Comparison of ENCODE assay signal across 11 cellular contexts in the genomic region with DNA sequence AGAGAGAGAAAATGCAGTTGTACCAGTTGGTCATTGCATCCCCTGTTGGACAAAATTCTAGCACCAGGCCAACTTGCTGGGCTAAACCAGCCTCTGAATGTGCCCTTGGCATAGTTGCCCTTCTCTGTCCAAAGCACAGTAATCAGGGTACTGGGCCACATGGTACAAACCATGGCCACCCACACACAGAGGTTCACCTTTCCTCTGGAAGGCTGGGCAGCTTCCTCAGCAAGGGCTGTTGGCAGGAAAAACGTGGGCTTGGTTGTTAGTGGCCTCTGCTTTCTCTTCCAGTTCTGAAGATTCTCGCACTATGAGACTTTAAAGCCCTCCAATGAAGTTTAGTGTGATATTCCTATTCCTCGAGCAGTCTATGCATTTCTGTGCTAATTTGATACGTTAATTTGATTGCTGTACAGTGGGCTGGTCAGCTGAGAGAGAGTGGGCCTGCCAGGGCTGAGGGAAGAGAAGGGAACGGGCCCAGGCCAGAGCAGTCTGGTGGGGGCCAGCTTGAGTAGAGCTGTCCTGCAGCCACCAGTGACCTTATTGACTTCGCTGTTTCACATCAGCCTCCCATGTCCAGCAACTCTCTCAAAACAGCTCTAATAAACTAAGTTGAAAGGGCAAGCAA. TPM values are rescaled to one million over a fixed set of nuclear protein-coding genes. Genes with fewer than 3 reads are reported as not detected.
DNase-seq lines count a peak whose midpoint lies in the region; ATAC-seq and TF ChIP-seq lines count a peak whose summit lies in the region.
"Had no signal": no experiment of that assay in that cellular context is flagged by ENCODE, and none has a peak within 500 bp of the region (broad histone marks: within the 10 kb centered on the region; RNA-seq: fewer than 3 reads in every experiment).

No MANE protein-coding gene starts in this region.

- no peak overlapping the region for H3K27ac Mint-ChIP-seq in chondrocyte (ENCODE audit: unreplicated experiment)
- H3K27ac Mint-ChIP-seq: activated CD4-positive, alpha-beta memory T cell treated with anti-CD3 and anti-CD28 coated beads for 36 hours had no signal

- WGBS in ovary, 3 donors, result 50 to 66% (median 65%) methylated on average over 6 of the region's 6 CpGs
- 14 to 18% methylated on average over 6 of the region's 6 CpGs for WGBS in aorta, 2 donors

- no peaks in the 10 kb centered on the region for H3K36me3 ChIP-seq in ovary
- no peaks in the 10 kb centered on the region for H3K36me3 ChIP-seq in aorta (ENCODE audit: control insufficient read depth in 1 of 2, insufficient read depth in 2 of 2, low read length in 1 of 2)

- H3K4me1 ChIP-seq in ovary (ENCODE audit: insufficient read depth) (no peaks in the 10 kb centered on the region), aorta (ENCODE audit: control insufficient read depth in 1 of 2, insufficient read depth in 2 of 2, low read length in 2 of 2) (no peaks in the 10 kb centered on the region)

- H3K27ac ChIP-seq in ovary (no peak overlapping the region), aorta (ENCODE audit: low read depth in 1 of 2, low read length in 2 of 2) (peak overlapping the region; percentile 58 to 75)
- H3K27ac ChIP-seq: HL-60 had no signal

- TF ChIP-seq CTCF in ovary (IDR thresholded peaks at IDR 0.05) (no peak), chondrocyte (IDR thresholded peaks at IDR 0.05) (no peak)

- H3K27me3 ChIP-seq in ovary, result no peaks in the 10 kb centered on the region
- H3K27me3 ChIP-seq in aorta (ENCODE audit: control insufficient read depth in 1 of 2, insufficient read depth in 2 of 2, low read length in 1 of 2), result no peaks in the 10 kb centered on the region

- DNase-seq in Right ventricle myocardium inferior (ENCODE audit: missing footprints) (no peak), cardiac septum (ENCODE audit: low spot score) (no peak), left cardiac atrium (no peak), ovary (no peak), aorta (no peak), UCSD-AML1 (lab: John Stamatoyannopoulos, UW; ENCODE audit: unreplicated experiment) (no peak), chondrocyte (ENCODE audit: low spot score) (no peak)
- DNase-seq: activated CD4-positive, alpha-beta memory T cell treated with anti-CD3 and anti-CD28 coated beads for 36 hours; NCI-H1930 had no signal

- intact Hi-C loops in Right ventricle myocardium inferior (cut with DNase I) (loop anchor here (1.0 kb wide), 1 partner anchor 401 kb away; a partner anchor contains a TSS), cardiac septum (cut with DNase I) (loop anchor here (2.0 kb wide), 1 partner anchor 18 kb away; no protein-coding TSS in a partner anchor), left cardiac atrium (cut with DNase I) (no loop called here), ovary (cut with DNase I) (no loop called here), aorta (cut with DNase I) (no loop called here)

- H3K27me3 Mint-ChIP-seq in chondrocyte (ENCODE audit: low read depth), result peaks cover 22% of the 10 kb centered on the region

- H3K4me3 ChIP-seq in ovary (peak overlapping the region; percentile 26), aorta (ENCODE audit: low read length in 2 of 2) (no peak overlapping the region)

- no peaks in the 10 kb centered on the region for H3K4me1 Mint-ChIP-seq in chondrocyte (ENCODE audit: low read depth)

- no peaks in the 10 kb centered on the region for H3K36me3 Mint-ChIP-seq in chondrocyte (ENCODE audit: low read depth)
- H3K36me3 Mint-ChIP-seq: activated CD4-positive, alpha-beta memory T cell treated with anti-CD3 and anti-CD28 coated beads for 36 hours had no signal

- H3K4me3 Mint-ChIP-seq in chondrocyte (ENCODE audit: unreplicated experiment), result no peak overlapping the region
- H3K4me3 Mint-ChIP-seq: activated CD4-positive, alpha-beta memory T cell treated with anti-CD3 and anti-CD28 coated beads for 36 hours had no signal

- no peak for TF ChIP-seq POLR2A in ovary (IDR thresholded peaks at IDR 0.05)

- no peak for TF ChIP-seq EP300 in ovary (IDR thresholded peaks at IDR 0.05)

- ATAC-seq in Right ventricle myocardium inferior (peak; percentile 47), left cardiac atrium (peak; percentile 42 to 53), aorta (ENCODE audit: low FRiP score) (peak; percentile 67), GM19324 (IDR thresholded peaks at IDR 0.05; ENCODE audit: low FRiP score, unreplicated experiment) (no peak)

- H3K9me3 Mint-ChIP-seq in chondrocyte (ENCODE audit: low read depth), result no peaks in the 10 kb centered on the region
- H3K9me3 Mint-ChIP-seq: activated CD4-positive, alpha-beta memory T cell treated with anti-CD3 and anti-CD28 coated beads for 36 hours had no signal

- H3K9me3 ChIP-seq in ovary, result no peaks in the 10 kb centered on the region
- no peaks in the 10 kb centered on the region for H3K9me3 ChIP-seq in aorta (ENCODE audit: control insufficient read depth, low read length)

RNA-seq across cellular contexts. Expression of a gene that starts 0.6 kb away (rescaled TPM):
- 29.7 TPM for total RNA-seq in Right ventricle myocardium inferior
- total RNA-seq in cardiac septum, result 16.2 TPM
- total RNA-seq in left cardiac atrium, result 10 to 100 TPM in 1 of 2 donors, 1 to 10 TPM in 1; 7.9 to 12.9 TPM
- 1 to 10 TPM in 2 of 7 donors, under 1 TPM in 2, not detected in 3; 0.62 to 2.2 (median 0.88) TPM for total RNA-seq in ovary
- polyA plus RNA-seq in ovary, result 1 to 10 TPM in 1 of 2 donors, under 1 TPM in 1; 0.45 to 2.5 TPM
- 1 to 10 TPM; 1.3 to 2.5 TPM for total RNA-seq in aorta
- 1 to 10 TPM; 2.9 to 6.6 TPM for polyA plus RNA-seq in aorta
- total RNA-seq in chondrocyte, result not detected in 3 replicates
- total RNA-seq: activated CD4-positive, alpha-beta memory T cell treated with anti-CD3 and anti-CD28 coated beads for 36 hours had no signal

RNA-seq across cellular contexts. Expression of a gene that starts 56.6 kb away (rescaled TPM):
- total RNA-seq in Right ventricle myocardium inferior (1.1 TPM), cardiac septum (2.0 TPM), left cardiac atrium (1 to 10 TPM; 1.7 to 2.1 TPM), ovary (10 to 100 TPM in 2 of 7 donors, 1 to 10 TPM in 5; 5.7 to 13.5 (median 9.2) TPM), aorta (10 to 100 TPM; 12.5 to 14.3 TPM), chondrocyte (0.62 to 0.67 TPM in 2 of 3 replicates, not detected in the other)
- polyA plus RNA-seq in ovary (1 to 10 TPM; 2.0 to 5.6 TPM), aorta (1 to 10 TPM; 3.9 to 4.5 TPM)
- total RNA-seq: activated CD4-positive, alpha-beta memory T cell treated with anti-CD3 and anti-CD28 coated beads for 36 hours had no signal

Comparison
In these comparisons a context has a peak if more than half of its experiments do, and no peak if none do; other contexts are left out.
1. intact Hi-C loops: an anchor here in Right ventricle myocardium inferior (1.0 kb wide) and cardiac septum (2.0 kb wide); none called in left cardiac atrium, ovary and aorta.
2. H3K27ac ChIP-seq: peak in aorta (2 of 2); none in ovary (0 of 2).